Comparison of ENCODE assay signal across 32 cellular contexts in genomic region chr13:82088781-82089180, GRCh38.
"Had no signal": no experiment of that assay in that cellular context is flagged by ENCODE, and none has a peak within 500 bp of the region (broad histone marks: within the 10 kb centered on the region; RNA-seq: fewer than 3 reads in every experiment).

No MANE protein-coding gene starts in this region.

- H3K4me1 ChIP-seq: esophagus squamous epithelium, foreskin keratinocyte, gastroesophageal sphincter, heart left ventricle, lower lobe of right lung, pancreas, right atrium auricular region, suprapubic skin, transverse colon, upper lobe of right lung, uterus had no signal

- H3K27me3 Mint-ChIP-seq: naive B cell; natural killer cell treated with Interleukin-12 subunit alpha and Interleukin-12 subunit beta and Interleukin-15 and Interleukin-18, amount 100 ng/mL, for 72 hours; stimulated activated naive CD8-positive, alpha-beta T cell treated with anti-CD3 and anti-CD28 coated beads, Interleukin-15, amount 100 ng/mL, for 72 hours had no signal

- H3K27ac ChIP-seq: coronary artery, esophagus squamous epithelium, foreskin keratinocyte, gastroesophageal sphincter, heart left ventricle, hepatocyte, lower lobe of right lung, neutrophil, pancreas, right atrium auricular region, suprapubic skin, transverse colon, upper lobe of right lung, uterus had no signal

- H3K36me3 Mint-ChIP-seq: naive B cell; natural killer cell treated with Interleukin-12 subunit alpha and Interleukin-12 subunit beta and Interleukin-15 and Interleukin-18, amount 100 ng/mL, for 72 hours had no signal

- H3K36me3 ChIP-seq: esophagus squamous epithelium, gastroesophageal sphincter, heart left ventricle, lower lobe of right lung, neutrophil, pancreas, right atrium auricular region, suprapubic skin, transverse colon, upper lobe of right lung, uterus had no signal

- H3K4me3 ChIP-seq: coronary artery, esophagus squamous epithelium, gastroesophageal sphincter, heart left ventricle, hepatocyte, lower lobe of right lung, mucosa of descending colon, pancreas, right atrium auricular region, smooth muscle cell, suprapubic skin, transverse colon, upper lobe of right lung, uterus had no signal

- H3K9me3 Mint-ChIP-seq: stimulated activated naive CD8-positive, alpha-beta T cell treated with anti-CD3 and anti-CD28 coated beads, Interleukin-15, amount 100 ng/mL, for 72 hours had no signal

- H3K27me3 ChIP-seq: esophagus squamous epithelium, foreskin keratinocyte, gastroesophageal sphincter, heart left ventricle, hepatocyte, neutrophil, pancreas, right atrium auricular region, suprapubic skin, transverse colon, upper lobe of right lung, uterus had no signal

- H3K27ac Mint-ChIP-seq: mesothelial cell of epicardium; naive B cell; natural killer cell treated with Interleukin-12 subunit alpha and Interleukin-12 subunit beta and Interleukin-15 and Interleukin-18, amount 100 ng/mL, for 72 hours; stimulated activated naive CD8-positive, alpha-beta T cell treated with anti-CD3 and anti-CD28 coated beads, Interleukin-15, amount 100 ng/mL, for 72 hours had no signal

- H3K4me1 Mint-ChIP-seq: mesothelial cell of epicardium; naive B cell; neural crest cell; stimulated activated naive CD8-positive, alpha-beta T cell treated with anti-CD3 and anti-CD28 coated beads, Interleukin-15, amount 100 ng/mL, for 72 hours had no signal

- ATAC-seq: foreskin keratinocyte; gastroesophageal sphincter; heart left ventricle; left colon; left ventricle myocardium superior; lower lobe of right lung; mucosa of descending colon; natural killer cell treated with Interleukin-12 subunit alpha and Interleukin-12 subunit beta and Interleukin-15 and Interleukin-18, amount 100 ng/mL, for 72 hours; pancreas; sciatic nerve; stimulated activated naive CD8-positive, alpha-beta T cell treated with anti-CD3 and anti-CD28 coated beads, Interleukin-15, amount 100 ng/mL, for 72 hours; upper lobe of right lung had no signal

- H3K9me3 ChIP-seq: esophagus squamous epithelium, gastroesophageal sphincter, lower lobe of right lung, neutrophil, pancreas, right atrium auricular region, suprapubic skin, upper lobe of right lung, uterus had no signal

- DNase-seq: dermis blood vessel endothelial cell; effector memory CD4-positive, alpha-beta T cell; erythroblast; esophagus squamous epithelium; foreskin keratinocyte; heart left ventricle; left colon; left ventricle myocardium superior; lower lobe of right lung; mucosa of descending colon; naive B cell; pancreas; stimulated activated CD4-positive, alpha-beta T cell treated with anti-CD3 and anti-CD28 coated beads, Interleukin-12 subunit alpha, Interleukin-12 subunit beta, amount 100 ng/mL, for 4 hours; stimulated activated CD4-positive, alpha-beta T cell treated with anti-CD3 and anti-CD28 coated beads, Interleukin-1b, Interleukin-23, amount 100 ng/mL, for 48 hours; stimulated activated CD4-positive, alpha-beta T cell treated with anti-CD3 and anti-CD28 coated beads, Interleukin-4, amount 100 ng/mL, for 1 hour; stimulated activated CD8-positive, alpha-beta memory T cell treated with anti-CD3 and anti-CD28 coated beads, Interleukin-4, amount 100 ng/mL, for 48 hours; stimulated activated naive CD4-positive, alpha-beta T cell; stimulated activated naive CD8-positive, alpha-beta T cell treated with anti-CD3 and anti-CD28 coated beads, Interleukin-15, amount 100 ng/mL, for 72 hours; transverse colon; upper lobe of right lung; uterus had no signal

- H3K4me3 Mint-ChIP-seq: mesothelial cell of epicardium; naive B cell; natural killer cell treated with Interleukin-12 subunit alpha and Interleukin-12 subunit beta and Interleukin-15 and Interleukin-18, amount 100 ng/mL, for 72 hours; neural crest cell; stimulated activated naive CD8-positive, alpha-beta T cell treated with anti-CD3 and anti-CD28 coated beads, Interleukin-15, amount 100 ng/mL, for 72 hours had no signal
